ENCODE assay signal across 8 cellular contexts in genomic region chr15:25437751-25438600, GRCh38. TPM values are rescaled to one million over a fixed set of nuclear protein-coding genes. Genes with fewer than 3 reads are reported as not detected.
DNase-seq lines count a peak whose midpoint lies in the region; ATAC-seq and TF ChIP-seq lines count a peak whose summit lies in the region.

No MANE protein-coding gene starts in this region.

- TF ChIP-seq CTCF in epithelial cell of proximal tubule (conservative IDR thresholded peaks at IDR 0.05; ENCODE audit: low read depth, low read length), result peak; percentile 39

- peaks cover 6% of the 10 kb centered on the region for H3K36me3 Mint-ChIP-seq in stimulated activated memory B cell treated with anti-CD40 and anti-IgM and Interleukin-4, amounts not matched to agents 10 μg/mL and 1 μg/mL and 100 μg/mL, for 72 hours

- no peaks in the 10 kb centered on the region for H3K36me3 ChIP-seq in muscle layer of colon (ENCODE audit: insufficient read depth, low read length)

- peak; percentile 5 for DNase-seq in SKM-1 treated with dmso at 0.1 percent for 144 hours (lab: John Stamatoyannopoulos, UW; ENCODE audit: unreplicated experiment)
- DNase-seq in SKM-1 (lab: John Stamatoyannopoulos, UW; ENCODE audit: unreplicated experiment), result no peak
- DNase-seq in NCI-H69 (lab: John Stamatoyannopoulos, UW), result peak; percentile 75
- DNase-seq in activated T-cell treated with anti-CD3 and anti-CD28 coated beads for 4 hours, result peak; percentile 40
- no peak for DNase-seq in epithelial cell of proximal tubule (ENCODE audit: low read depth)

- H3K9me3 Mint-ChIP-seq in stimulated activated memory B cell treated with anti-CD40 and anti-IgM and Interleukin-4, amounts not matched to agents 10 μg/mL and 1 μg/mL and 100 μg/mL, for 72 hours, result no peaks in the 10 kb centered on the region

- peak overlapping the region; percentile 74 for H3K9ac ChIP-seq in muscle layer of colon (ENCODE audit: low read length)

- peak overlapping the region; percentile 88 for H3K27ac ChIP-seq in muscle layer of colon (ENCODE audit: low read depth, low read length)

- H3K4me1 ChIP-seq in muscle layer of colon (ENCODE audit: insufficient read depth, low read length), result peaks cover 37% of the 10 kb centered on the region

- H3K4me1 Mint-ChIP-seq in stimulated activated memory B cell treated with anti-CD40 and anti-IgM and Interleukin-4, amounts not matched to agents 10 μg/mL and 1 μg/mL and 100 μg/mL, for 72 hours, result peaks cover 37% of the 10 kb centered on the region

- peak overlapping the region; percentile 79 for H3K4me3 Mint-ChIP-seq in stimulated activated memory B cell treated with anti-CD40 and anti-IgM and Interleukin-4, amounts not matched to agents 10 μg/mL and 1 μg/mL and 100 μg/mL, for 72 hours

- peak overlapping the region; percentile 91 for H3K27ac Mint-ChIP-seq in stimulated activated memory B cell treated with anti-CD40 and anti-IgM and Interleukin-4, amounts not matched to agents 10 μg/mL and 1 μg/mL and 100 μg/mL, for 72 hours

- no peaks in the 10 kb centered on the region for H3K27me3 Mint-ChIP-seq in stimulated activated memory B cell treated with anti-CD40 and anti-IgM and Interleukin-4, amounts not matched to agents 10 μg/mL and 1 μg/mL and 100 μg/mL, for 72 hours

- peak overlapping the region; percentile 94 for H3K4me3 ChIP-seq in epithelial cell of proximal tubule (ENCODE audit: low read depth, low read length)
- peak overlapping the region; percentile 85 to 94 for H3K4me3 ChIP-seq in muscle layer of colon (ENCODE audit: low read depth in 1 of 2, low read length in 2 of 2)

- H3K27me3 ChIP-seq in muscle layer of colon (ENCODE audit: control insufficient read depth in 1 of 2, insufficient read depth in 2 of 2, low read length in 2 of 2), result no peaks in the 10 kb centered on the region

- no peaks in the 10 kb centered on the region for H3K9me3 ChIP-seq in muscle layer of colon (ENCODE audit: low read length)

- peak; percentile 31 for ATAC-seq in HG02981 (IDR thresholded peaks at IDR 0.05; ENCODE audit: unreplicated experiment)
- ATAC-seq in stimulated activated memory B cell treated with anti-CD40 and anti-IgM and Interleukin-4, amounts not matched to agents 10 μg/mL and 1 μg/mL and 100 μg/mL, for 72 hours, result peak; percentile 67

RNA-seq across cellular contexts. Expression of gene UBE3A, which starts 0.8 kb away (rescaled TPM):
- total RNA-seq in epithelial cell of proximal tubule, result 48.8 and 60.8 TPM in 2 replicates

Comparison
In these comparisons a context has a peak if more than half of its experiments do, and no peak if none do; other contexts are left out.
1. DNase-seq: peak in SKM-1 treated with dmso at 0.1 percent for 144 hours (single experiment), NCI-H69 (single experiment) and activated T-cell treated with anti-CD3 and anti-CD28 coated beads for 4 hours (single experiment); none in SKM-1 (single experiment) and epithelial cell of proximal tubule (single experiment).